In genomic region chr17:65086465-65086864, GRCh38 we compare ENCODE assay signal across 15 cellular contexts. TPM values are rescaled to one million over a fixed set of nuclear protein-coding genes. Genes with fewer than 3 reads are reported as not detected.
DNase-seq lines count a peak whose midpoint lies in the region; ATAC-seq and TF ChIP-seq lines count a peak whose summit lies in the region.
"Had no signal": no experiment of that assay in that cellular context is flagged by ENCODE, and none has a peak within 500 bp of the region (broad histone marks: within the 10 kb centered on the region; RNA-seq: fewer than 3 reads in every experiment).

No MANE protein-coding gene starts in this region.

- ATAC-seq in stimulated activated naive B cell treated with anti-CD40 and anti-IgM and Interleukin-4, amounts not matched to agents 10 μg/mL and 1 μg/mL and 100 μg/mL, for 72 hours (replicated peaks), result no peak
- ATAC-seq: CD8-positive, alpha-beta T cell had no signal

- no peak overlapping the region for H3K4me3 Mint-ChIP-seq in stimulated activated naive B cell treated with anti-CD40 and anti-IgM and Interleukin-4, amounts not matched to agents 10 μg/mL and 1 μg/mL and 100 μg/mL, for 72 hours
- H3K4me3 Mint-ChIP-seq: CD4-positive, alpha-beta T cell; CD8-positive, alpha-beta T cell had no signal

- H3K27ac ChIP-seq in effector memory CD4-positive, alpha-beta T cell (ENCODE audit: insufficient read depth, low read length, poor library complexity, severe bottlenecking), result no peak overlapping the region
- H3K27ac ChIP-seq: BLaER1 treated with 17β-estradiol and CSF1 and Interleukin-3, amounts not matched to agents 10 nM and 100 nM; C4-2B had no signal

- no peaks in the 10 kb centered on the region for H3K4me1 ChIP-seq in effector memory CD4-positive, alpha-beta T cell (ENCODE audit: control insufficient read depth, insufficient read depth, low read length, poor library complexity, severe bottlenecking)
- no peaks in the 10 kb centered on the region for H3K4me1 ChIP-seq in BE2C
- H3K4me1 ChIP-seq: BLaER1 treated with 17β-estradiol and CSF1 and Interleukin-3, amounts not matched to agents 10 nM and 100 nM; Caco-2 had no signal

- no peaks in the 10 kb centered on the region for H3K27me3 ChIP-seq in effector memory CD4-positive, alpha-beta T cell (replicated peaks; ENCODE audit: control insufficient read depth, insufficient read depth, low read length, poor library complexity, severe bottlenecking)
- no peaks in the 10 kb centered on the region for H3K27me3 ChIP-seq in BE2C
- H3K27me3 ChIP-seq: BLaER1 treated with 17β-estradiol and CSF1 and Interleukin-3, amounts not matched to agents 10 nM and 100 nM had no signal

- H3K27ac Mint-ChIP-seq in stimulated activated naive B cell treated with anti-CD40 and anti-IgM and Interleukin-4, amounts not matched to agents 10 μg/mL and 1 μg/mL and 100 μg/mL, for 72 hours, result peak overlapping the region; percentile 70
- H3K27ac Mint-ChIP-seq: CD4-positive, alpha-beta T cell; CD8-positive, alpha-beta T cell had no signal

- no peaks in the 10 kb centered on the region for H3K9me3 ChIP-seq in effector memory CD4-positive, alpha-beta T cell (ENCODE audit: control insufficient read depth, low read length)
- no peaks in the 10 kb centered on the region for H3K9me3 ChIP-seq in BE2C
- H3K9me3 ChIP-seq: BLaER1 treated with 17β-estradiol and CSF1 and Interleukin-3, amounts not matched to agents 10 nM and 100 nM; Caco-2 had no signal

- peaks cover 3 to 4% of the 10 kb centered on the region in 2 donors for H3K4me1 Mint-ChIP-seq in stimulated activated naive B cell treated with anti-CD40 and anti-IgM and Interleukin-4, amounts not matched to agents 10 μg/mL and 1 μg/mL and 100 μg/mL, for 72 hours

- TF ChIP-seq CTCF in BE2C (IDR thresholded peaks at IDR 0.05; ENCODE audit: low read depth, low read length), result no peak

- no peak overlapping the region for H3K4me3 ChIP-seq in effector memory CD4-positive, alpha-beta T cell (ENCODE audit: insufficient read depth, low read depth, low read length, poor library complexity, severe bottlenecking)
- no peak overlapping the region for H3K4me3 ChIP-seq in BE2C (ENCODE audit: low read depth, low read length)
- H3K4me3 ChIP-seq: BLaER1 treated with 17β-estradiol and CSF1 and Interleukin-3, amounts not matched to agents 10 nM and 100 nM had no signal

- H3K36me3 Mint-ChIP-seq in stimulated activated naive B cell treated with anti-CD40 and anti-IgM and Interleukin-4, amounts not matched to agents 10 μg/mL and 1 μg/mL and 100 μg/mL, for 72 hours, result peaks cover 5 to 6% of the 10 kb centered on the region in 2 donors
- H3K36me3 Mint-ChIP-seq: CD8-positive, alpha-beta T cell had no signal

- DNase-seq in mesenteric fat pad (ENCODE audit: low spot score) (peak; percentile 1), BE2C (no peak)
- DNase-seq in stimulated activated naive B cell treated with anti-CD40 and anti-IgM and Interleukin-4, amounts not matched to agents 10 μg/mL and 1 μg/mL and 100 μg/mL, for 72 hours, result no peak
- no peak for DNase-seq in effector memory CD4-positive, alpha-beta T cell
- no peak for DNase-seq in activated CD4-positive, alpha-beta T cell treated with anti-CD3 and anti-CD28 coated beads, Interleukin-2, amount 50 U/mL, for 4 hours
- DNase-seq: 8988T; ACHN; Caco-2; Calu3; CD4-positive, alpha-beta T cell; CD8-positive, alpha-beta T cell; DMS79 treated with DMSO at 0.1 percent for 48 hours; GF-D8 had no signal

- H3K27me3 Mint-ChIP-seq in stimulated activated naive B cell treated with anti-CD40 and anti-IgM and Interleukin-4, amounts not matched to agents 10 μg/mL and 1 μg/mL and 100 μg/mL, for 72 hours, result no peaks in the 10 kb centered on the region
- H3K27me3 Mint-ChIP-seq: CD4-positive, alpha-beta T cell had no signal

- H3K36me3 ChIP-seq in effector memory CD4-positive, alpha-beta T cell (ENCODE audit: control insufficient read depth, insufficient read depth, low read length), result no peaks in the 10 kb centered on the region
- no peaks in the 10 kb centered on the region for H3K36me3 ChIP-seq in BE2C
- H3K36me3 ChIP-seq: BLaER1 treated with 17β-estradiol and CSF1 and Interleukin-3, amounts not matched to agents 10 nM and 100 nM had no signal

- H3K9me3 Mint-ChIP-seq in stimulated activated naive B cell treated with anti-CD40 and anti-IgM and Interleukin-4, amounts not matched to agents 10 μg/mL and 1 μg/mL and 100 μg/mL, for 72 hours, result no peaks in the 10 kb centered on the region
- H3K9me3 Mint-ChIP-seq: CD4-positive, alpha-beta T cell; CD8-positive, alpha-beta T cell had no signal

RNA-seq across cellular contexts. Expression of gene GNA13, which starts 29.9 kb away (rescaled TPM):
- total RNA-seq in mesenteric fat pad, result 50.9 TPM
- 53.2 TPM for polyA plus RNA-seq in BE2C (2012; ENCODE audit: insufficient read depth, insufficient read length, low read depth)

RNA-seq across cellular contexts. Expression of gene RGS9, which starts 50.7 kb away (rescaled TPM):
- total RNA-seq in mesenteric fat pad, result 3.2 TPM
- 16.9 TPM for polyA plus RNA-seq in BE2C (2012; ENCODE audit: insufficient read depth, insufficient read length, low read depth)
